13 cellular contexts compared by ENCODE assay signal in genomic region chr5:151033217-151033934, GRCh38. TPM values are rescaled to one million over a fixed set of nuclear protein-coding genes. Genes with fewer than 3 reads are reported as not detected.
A peak's percentile ranks its signal among the peaks of the same experiment; 100 is the strongest.
DNase-seq lines count a peak whose midpoint lies in the region; ATAC-seq lines count a peak whose summit lies in the region.
"Had no signal": no experiment of that assay in that cellular context is flagged by ENCODE, and none has a peak within 500 bp of the region (broad histone marks: within the 10 kb centered on the region; RNA-seq: fewer than 3 reads in every experiment).

No MANE protein-coding gene starts in this region.

- DNase-seq in myocyte (ENCODE audit: low read depth), result peak; percentile 71
- DNase-seq in stimulated activated effector memory CD8-positive, alpha-beta T cell treated with anti-CD3 and anti-CD28 coated beads, Interleukin-12 subunit alpha, Interleukin-12 subunit beta, amount 100 ng/mL, for 72 hours (ENCODE audit: low spot score in 2 of 2), result no peak
- DNase-seq in HAP-1 (ENCODE audit: low spot score in 2 of 2), result no peak
- no peak for DNase-seq in iPS-NIHi11 (ENCODE audit: low spot score)
- DNase-seq: CD8-positive, alpha-beta T cell; COR-L47; DND-41; GDM1; IMR-90 had no signal

- peaks cover 7% of the 10 kb centered on the region for H3K4me1 ChIP-seq in HAP-1

- H3K4me3 Mint-ChIP-seq in activated T-helper 17 cell treated with anti-CD3 and anti-CD28 coated beads, Interleukin-2, amount 50 U/mL, for 72 hours, result no peak overlapping the region
- H3K4me3 Mint-ChIP-seq in stimulated activated effector memory CD8-positive, alpha-beta T cell treated with anti-CD3 and anti-CD28 coated beads, Interleukin-12 subunit alpha, Interleukin-12 subunit beta, amount 100 ng/mL, for 72 hours, result no peak overlapping the region
- H3K4me3 Mint-ChIP-seq: CD14-positive monocyte; CD8-positive, alpha-beta T cell had no signal

- H3K36me3 ChIP-seq in HAP-1 (replicated peaks), result peaks cover 7% of the 10 kb centered on the region

- peak overlapping the region; percentile 29 for H3K27ac Mint-ChIP-seq in activated T-helper 17 cell treated with anti-CD3 and anti-CD28 coated beads, Interleukin-2, amount 50 U/mL, for 72 hours
- H3K27ac Mint-ChIP-seq in stimulated activated effector memory CD8-positive, alpha-beta T cell treated with anti-CD3 and anti-CD28 coated beads, Interleukin-12 subunit alpha, Interleukin-12 subunit beta, amount 100 ng/mL, for 72 hours, result peak overlapping the region; percentile 75
- H3K27ac Mint-ChIP-seq: CD8-positive, alpha-beta T cell had no signal

- no peaks in the 10 kb centered on the region for H3K9me3 Mint-ChIP-seq in activated T-helper 17 cell treated with anti-CD3 and anti-CD28 coated beads, Interleukin-2, amount 50 U/mL, for 72 hours
- no peaks in the 10 kb centered on the region for H3K9me3 Mint-ChIP-seq in stimulated activated effector memory CD8-positive, alpha-beta T cell treated with anti-CD3 and anti-CD28 coated beads, Interleukin-12 subunit alpha, Interleukin-12 subunit beta, amount 100 ng/mL, for 72 hours
- H3K9me3 Mint-ChIP-seq: CD14-positive monocyte; CD8-positive, alpha-beta T cell had no signal

- ATAC-seq in activated T-helper 17 cell treated with anti-CD3 and anti-CD28 coated beads, Interleukin-2, amount 50 U/mL, for 72 hours (replicated peaks), result no peak
- no peak for ATAC-seq in stimulated activated effector memory CD8-positive, alpha-beta T cell treated with anti-CD3 and anti-CD28 coated beads, Interleukin-12 subunit alpha, Interleukin-12 subunit beta, amount 100 ng/mL, for 72 hours
- no peak for ATAC-seq in GM21825 (IDR thresholded peaks at IDR 0.05; ENCODE audit: unreplicated experiment)
- ATAC-seq: CD8-positive, alpha-beta T cell; HCT116 had no signal

- peaks cover 100% of the 10 kb centered on the region for H3K36me3 Mint-ChIP-seq in activated T-helper 17 cell treated with anti-CD3 and anti-CD28 coated beads, Interleukin-2, amount 50 U/mL, for 72 hours (ENCODE audit: low read depth)
- peaks cover 100% of the 10 kb centered on the region for H3K36me3 Mint-ChIP-seq in stimulated activated effector memory CD8-positive, alpha-beta T cell treated with anti-CD3 and anti-CD28 coated beads, Interleukin-12 subunit alpha, Interleukin-12 subunit beta, amount 100 ng/mL, for 72 hours

- no peaks in the 10 kb centered on the region for H3K27me3 Mint-ChIP-seq in activated T-helper 17 cell treated with anti-CD3 and anti-CD28 coated beads, Interleukin-2, amount 50 U/mL, for 72 hours

- no peaks in the 10 kb centered on the region for H3K9me3 ChIP-seq in HAP-1

- no peak overlapping the region for H3K4me3 ChIP-seq in HAP-1

- no peaks in the 10 kb centered on the region for H3K27me3 ChIP-seq in HAP-1 (ENCODE audit: low read depth)

- peaks cover 7% of the 10 kb centered on the region for H3K4me1 Mint-ChIP-seq in activated T-helper 17 cell treated with anti-CD3 and anti-CD28 coated beads, Interleukin-2, amount 50 U/mL, for 72 hours
- H3K4me1 Mint-ChIP-seq in stimulated activated effector memory CD8-positive, alpha-beta T cell treated with anti-CD3 and anti-CD28 coated beads, Interleukin-12 subunit alpha, Interleukin-12 subunit beta, amount 100 ng/mL, for 72 hours, result peaks cover 13% of the 10 kb centered on the region
- H3K4me1 Mint-ChIP-seq: CD14-positive monocyte had no signal

- in situ Hi-C loops in HAP-1 (cut with MboI; ENCODE audit: low sequenced_read_pairs), result no loop called here

RNA-seq across cellular contexts. Expression of gene GPX3, which starts 13.0 kb away (rescaled TPM):
- not detected for total RNA-seq in activated T-helper 17 cell treated with anti-CD3 and anti-CD28 coated beads, Interleukin-2, amount 50 U/mL, for 72 hours
- total RNA-seq in myocyte, result 3.7 and 5.6 TPM in 2 replicates
- polyA plus RNA-seq in myocyte (2012), result 11.6 TPM
- total RNA-seq: CD8-positive, alpha-beta T cell had no signal

RNA-seq across cellular contexts. Expression of gene TNIP1, which starts 47.5 kb away (rescaled TPM):
- total RNA-seq in activated T-helper 17 cell treated with anti-CD3 and anti-CD28 coated beads, Interleukin-2, amount 50 U/mL, for 72 hours, result 100 to 1,000 TPM; 316 to 609 TPM
- 213 and 269 TPM in 2 replicates for total RNA-seq in myocyte
- 153 TPM for polyA plus RNA-seq in myocyte (2012)
